16 cellular contexts compared by ENCODE assay signal in genomic region chr6:131916847-131917246, GRCh38. TPM values are rescaled to one million over a fixed set of nuclear protein-coding genes. Genes with fewer than 3 reads are reported as not detected.
"Had no signal": no experiment of that assay in that cellular context is flagged by ENCODE, and none has a peak within 500 bp of the region (broad histone marks: within the 10 kb centered on the region; RNA-seq: fewer than 3 reads in every experiment).

No MANE protein-coding gene starts in this region.

- ATAC-seq: left ventricle myocardium superior; natural killer cell treated with Interleukin-12 subunit alpha and Interleukin-12 subunit beta and Interleukin-15 and Interleukin-18, amount 100 ng/mL, for 72 hours; psoas muscle; right lobe of liver had no signal

- H3K27ac ChIP-seq: breast epithelium, psoas muscle, right lobe of liver, spleen, stomach, thoracic aorta, VCaP had no signal

- H3K27ac Mint-ChIP-seq: activated CD4-positive, alpha-beta T cell treated with anti-CD3 and anti-CD28 coated beads for 36 hours; activated CD8-positive, alpha-beta T cell treated with anti-CD3 and anti-CD28 coated beads, Interleukin-2, amount 10 ng/mL, durations not matched to agents 7 days and 5 days; activated naive CD4-positive, alpha-beta T cell treated with anti-CD3 and anti-CD28 coated beads, Interleukin-2, amount 10 ng/mL, durations not matched to agents 7 days and 5 days; activated T-helper 1 cell treated with anti-CD3 and anti-CD28 coated beads, Interleukin-12 subunit alpha, Interleukin-12 subunit beta, Interleukin-2, Interleukin-4 antibody, amounts not matched to agents 30 ng/mL and 10 ng/mL and 1 ng/mL, durations not matched to agents 14 hours and 24 hours and 36 hours; natural killer cell treated with Interleukin-12 subunit alpha and Interleukin-12 subunit beta and Interleukin-15 and Interleukin-18, amount 100 ng/mL, for 72 hours had no signal

- H3K9me3 Mint-ChIP-seq: activated naive CD4-positive, alpha-beta T cell treated with anti-CD3 and anti-CD28 coated beads, Interleukin-2, amount 10 ng/mL, durations not matched to agents 7 days and 5 days; activated T-helper 1 cell treated with anti-CD3 and anti-CD28 coated beads, Interleukin-12 subunit alpha, Interleukin-12 subunit beta, Interleukin-2, Interleukin-4 antibody, amounts not matched to agents 30 ng/mL and 10 ng/mL and 1 ng/mL, durations not matched to agents 14 hours and 24 hours and 36 hours had no signal

- H3K36me3 ChIP-seq: breast epithelium, right lobe of liver, spleen, stomach, thoracic aorta had no signal

- H3K4me3 ChIP-seq: breast epithelium, psoas muscle, right lobe of liver, spleen, stomach, thoracic aorta had no signal

- H3K36me3 Mint-ChIP-seq: activated naive CD4-positive, alpha-beta T cell treated with anti-CD3 and anti-CD28 coated beads, Interleukin-2, amount 10 ng/mL, durations not matched to agents 7 days and 5 days had no signal

- H3K27me3 ChIP-seq: breast epithelium, right lobe of liver had no signal

- DNase-seq: activated CD4-positive, alpha-beta T cell treated with anti-CD3 and anti-CD28 coated beads for 36 hours; amniotic stem cell; left ventricle myocardium superior; mesenchymal stem cell; psoas muscle; right lobe of liver; spleen; stimulated activated CD4-positive, alpha-beta T cell treated with anti-CD3 and anti-CD28 coated beads, Interleukin-2, amount 100 ng/mL, for 24 hours; stomach had no signal

- H3K4me3 Mint-ChIP-seq: activated CD4-positive, alpha-beta T cell treated with anti-CD3 and anti-CD28 coated beads for 36 hours; activated CD8-positive, alpha-beta T cell treated with anti-CD3 and anti-CD28 coated beads, Interleukin-2, amount 10 ng/mL, durations not matched to agents 7 days and 5 days; activated naive CD4-positive, alpha-beta T cell treated with anti-CD3 and anti-CD28 coated beads, Interleukin-2, amount 10 ng/mL, durations not matched to agents 7 days and 5 days; activated T-helper 1 cell treated with anti-CD3 and anti-CD28 coated beads, Interleukin-12 subunit alpha, Interleukin-12 subunit beta, Interleukin-2, Interleukin-4 antibody, amounts not matched to agents 30 ng/mL and 10 ng/mL and 1 ng/mL, durations not matched to agents 14 hours and 24 hours and 36 hours; natural killer cell treated with Interleukin-12 subunit alpha and Interleukin-12 subunit beta and Interleukin-15 and Interleukin-18, amount 100 ng/mL, for 72 hours had no signal

- H3K4me1 ChIP-seq: breast epithelium, psoas muscle, right lobe of liver had no signal

RNA-seq across cellular contexts. Expression of gene CCN2, which starts 34.3 kb away (rescaled TPM):
- total RNA-seq: activated CD4-positive, alpha-beta T cell treated with anti-CD3 and anti-CD28 coated beads for 36 hours; activated CD8-positive, alpha-beta T cell treated with anti-CD3 and anti-CD28 coated beads, Interleukin-2, amount 10 ng/mL, durations not matched to agents 7 days and 5 days; activated T-helper 1 cell treated with anti-CD3 and anti-CD28 coated beads, Interleukin-12 subunit alpha, Interleukin-12 subunit beta, Interleukin-2, Interleukin-4 antibody, amounts not matched to agents 30 ng/mL and 10 ng/mL and 1 ng/mL, durations not matched to agents 14 hours and 24 hours and 36 hours; natural killer cell treated with Interleukin-12 subunit alpha and Interleukin-12 subunit beta and Interleukin-15 and Interleukin-18, amount 100 ng/mL, for 72 hours had no signal
